In the genomic region with DNA sequence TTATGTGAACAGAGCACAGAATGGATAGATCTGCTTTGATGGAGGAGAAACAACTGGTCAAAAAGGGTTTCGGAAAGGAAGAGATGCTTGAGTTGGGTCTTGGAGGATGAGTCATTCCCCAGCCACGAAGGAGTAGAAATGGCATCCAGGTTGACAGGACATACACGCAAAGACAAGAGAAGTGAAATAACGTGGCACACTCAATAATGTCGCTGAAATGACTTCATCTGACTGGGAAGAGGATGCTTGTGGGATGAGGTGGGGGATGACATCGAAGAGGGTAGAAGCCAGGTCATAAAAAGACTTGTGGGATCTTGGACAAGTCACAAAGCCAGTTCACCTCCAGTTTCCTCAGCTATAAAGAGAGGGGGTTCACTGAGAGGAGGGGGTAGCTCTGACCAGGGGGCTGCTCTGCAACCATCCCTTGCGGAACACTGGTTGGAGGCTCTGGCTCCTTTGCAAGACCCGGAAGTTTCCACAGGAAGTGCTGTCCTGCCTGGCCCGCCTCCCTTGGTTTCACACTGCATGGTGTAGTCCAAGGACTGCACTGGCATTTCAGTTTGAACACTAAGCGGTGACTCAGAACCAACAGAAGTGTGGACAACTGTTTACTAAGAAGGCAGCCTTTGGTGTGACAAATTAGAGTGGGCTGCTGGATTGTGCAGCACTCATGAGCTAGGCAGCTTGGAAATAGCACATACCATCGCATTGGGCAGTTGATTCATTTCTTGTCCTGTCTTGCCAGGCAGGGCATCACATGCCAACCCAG, we compare ENCODE assay signal across 8 cellular contexts.
DNase-seq lines count a peak whose midpoint lies in the region; ATAC-seq, FAIRE-seq and TF ChIP-seq lines count a peak whose summit lies in the region.

No MANE protein-coding gene starts in this region.

- TF ChIP-seq CTCF in foreskin fibroblast (IDR thresholded peaks at IDR 0.05; ENCODE audit: low read depth, low read length) = no peak

- peak; percentile 47 for ATAC-seq in GM21619 (IDR thresholded peaks at IDR 0.05; ENCODE audit: unreplicated experiment)

- DNase-seq in GM12891 (ENCODE audit: insufficient read length, low spot score) (no peak), MV-4-11 (lab: John Stamatoyannopoulos, UW) (peak; percentile 68), foreskin fibroblast (peak; percentile 50 to 64), germinal center (ENCODE audit: low spot score) (no peak), SIG-M5 (lab: John Stamatoyannopoulos, UW) (no peak), DMS153 (lab: John Stamatoyannopoulos, UW) (no peak), NCI-H1092 treated with DMSO at 0.1 percent for 48 hours (lab: John Stamatoyannopoulos, UW) (no peak)

- FAIRE-seq in GM12891 (lab: Jason Lieb, UNC) = peak; percentile 69

- no peak overlapping the region for H3K4me3 ChIP-seq in foreskin fibroblast (ENCODE audit: low read depth in 1 of 2, low read length in 2 of 2)

- TF ChIP-seq POLR2A in GM12891 (IDR thresholded peaks at IDR 0.05; ENCODE audit: low read depth, low read length) = no peak

TF ChIP-seq in GM12891, 5 proteins besides CTCF, POLR2A, EP300 and RAD21:
- TF ChIP-seq POU2F2 (IDR thresholded peaks at IDR 0.05; ENCODE audit: low read depth, low read length) (0 out of 2 replicates have a peak, but pooled peaks have one; percentile 35), PAX5 (IDR thresholded peaks at IDR 0.05; ENCODE audit: insufficient read depth, low read length, severe bottlenecking) (no peak), SPI1 (IDR thresholded peaks at IDR 0.05; ENCODE audit: low read depth, low read length) (peak; percentile 63)

Comparison
In these comparisons a context has a peak if more than half of its experiments do, and no peak if none do; other contexts are left out.
1. DNase-seq: peak in MV-4-11 (single experiment) and foreskin fibroblast (2 of 2); none in GM12891 (single experiment), germinal center (single experiment), SIG-M5 (single experiment), DMS153 (single experiment) and NCI-H1092 treated with DMSO at 0.1 percent for 48 hours (single experiment).